ENCODE assay signal across 8 cellular contexts in genomic region chr6:1609662-1610496, GRCh38. TPM values are rescaled to one million over a fixed set of nuclear protein-coding genes. Genes with fewer than 3 reads are reported as not detected.
DNase-seq lines count a peak whose midpoint lies in the region; ATAC-seq lines count a peak whose summit lies in the region.

FOXC1 (plus strand) TSS chr6:1609915; CDS start chr6:1610446, 531 bp downstream.

- DNase-seq in activated CD4-positive, alpha-beta T cell treated with anti-CD3 and anti-CD28 coated beads for 48 hours = peak; percentile 62
- no peak for DNase-seq in activated CD4-positive, alpha-beta T cell treated with anti-CD3 and anti-CD28 coated beads for 1 hour
- DNase-seq in H4 (ENCODE audit: low spot score) (peak; percentile 85), NCI-H146 (lab: John Stamatoyannopoulos, UW) (peak; percentile 65), fibroblast of peridontal ligament (ENCODE audit: extremely low read depth) (peak; percentile 93), naive B cell (no peak)
- peak; percentile 74 for DNase-seq in activated CD8-positive, alpha-beta memory T cell treated with anti-CD3 and anti-CD28 coated beads, Interleukin-2, amount 50 U/mL, for 48 hours

- ATAC-seq in naive B cell (ENCODE audit: low read depth in 2 of 2) (peak in 1 of 2 donors; percentile 14), GM18873 (IDR thresholded peaks at IDR 0.05; ENCODE audit: low FRiP score, unreplicated experiment) (no peak)

- H3K4me3 Mint-ChIP-seq in naive B cell = peak within 1 kb of the TSS; percentile 84 to 94 (median 90)

- H3K4me1 Mint-ChIP-seq in naive B cell = peaks cover 41 to 47% (median 47%) of the 10 kb centered on the region in 3 donors

- peaks cover 54 to 59% (median 56%) of the 10 kb centered on the region in 3 donors for H3K27me3 Mint-ChIP-seq in naive B cell

- H3K9me3 Mint-ChIP-seq in naive B cell = peaks cover 0 to 18% (median 2%) of the 10 kb centered on the region in 7 donors

- no peaks in the 10 kb centered on the region for H3K36me3 Mint-ChIP-seq in naive B cell

- peak within 1 kb of the TSS in 4 of 6 donors; percentile 7 to 96 (median 86) for H3K27ac Mint-ChIP-seq in naive B cell

RNA-seq across cellular contexts. Expression of gene FOXC1, which starts in this region (rescaled TPM):
- total RNA-seq in H4 (2014; rRNA removed; shearing (Covaris generic)) = 4.8 and 4.9 TPM in 2 replicates
- under 1 TPM in 1 of 6 donors, not detected in 5; 0.17 TPM for polyA plus RNA-seq in naive B cell (ENCODE audit: low read depth in 6 of 6)

Comparison
In these comparisons a context has a peak if more than half of its experiments do, and no peak if none do; other contexts are left out.
1. DNase-seq: peak in activated CD4-positive, alpha-beta T cell treated with anti-CD3 and anti-CD28 coated beads for 48 hours (single experiment), H4 (single experiment), NCI-H146 (single experiment), activated CD8-positive, alpha-beta memory T cell treated with anti-CD3 and anti-CD28 coated beads, Interleukin-2, amount 50 U/mL, for 48 hours (single experiment) and fibroblast of peridontal ligament (single experiment); none in activated CD4-positive, alpha-beta T cell treated with anti-CD3 and anti-CD28 coated beads for 1 hour (single experiment) and naive B cell (single experiment).